ENCODE assay signal across 1 cellular context in the genomic region with DNA sequence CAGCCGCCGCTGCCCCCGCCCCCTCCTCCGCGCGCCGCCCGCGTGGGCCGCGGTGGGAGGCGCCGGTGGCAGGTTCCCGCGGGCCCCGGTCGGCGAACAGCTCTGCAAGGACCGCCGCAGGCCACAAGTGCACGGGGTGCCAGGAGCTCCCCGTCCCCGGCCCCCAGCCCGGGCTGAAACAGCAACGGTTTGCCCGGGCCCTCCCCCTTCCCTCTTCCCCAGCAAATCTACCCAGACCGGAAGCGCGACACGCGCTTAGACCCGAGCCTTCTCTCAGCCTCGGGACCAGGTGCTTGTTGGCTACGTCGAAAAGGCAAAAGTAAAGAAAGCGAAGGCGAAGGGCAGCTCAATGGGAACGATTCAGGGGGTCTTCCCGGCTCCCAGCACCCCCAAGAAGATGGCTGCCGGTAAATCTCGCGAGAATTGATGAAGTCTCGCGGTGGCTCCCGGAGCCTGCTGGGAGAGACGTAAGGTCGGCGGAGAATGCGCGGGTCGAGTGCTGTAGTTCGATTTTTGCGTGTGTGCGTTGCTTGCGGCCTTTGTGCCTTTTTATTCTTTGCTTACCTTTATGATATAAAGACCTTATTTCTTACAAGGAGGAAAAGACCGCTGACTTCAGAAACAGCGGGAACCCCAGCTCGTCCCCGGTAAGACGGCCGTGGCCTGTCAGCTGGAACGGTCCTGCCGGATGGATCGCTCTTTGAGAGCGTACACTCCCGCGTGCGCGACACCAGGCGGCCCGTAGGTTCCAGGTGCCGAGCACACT.
TF ChIP-seq lines count a peak whose summit lies in the region.

A gene with protein sequence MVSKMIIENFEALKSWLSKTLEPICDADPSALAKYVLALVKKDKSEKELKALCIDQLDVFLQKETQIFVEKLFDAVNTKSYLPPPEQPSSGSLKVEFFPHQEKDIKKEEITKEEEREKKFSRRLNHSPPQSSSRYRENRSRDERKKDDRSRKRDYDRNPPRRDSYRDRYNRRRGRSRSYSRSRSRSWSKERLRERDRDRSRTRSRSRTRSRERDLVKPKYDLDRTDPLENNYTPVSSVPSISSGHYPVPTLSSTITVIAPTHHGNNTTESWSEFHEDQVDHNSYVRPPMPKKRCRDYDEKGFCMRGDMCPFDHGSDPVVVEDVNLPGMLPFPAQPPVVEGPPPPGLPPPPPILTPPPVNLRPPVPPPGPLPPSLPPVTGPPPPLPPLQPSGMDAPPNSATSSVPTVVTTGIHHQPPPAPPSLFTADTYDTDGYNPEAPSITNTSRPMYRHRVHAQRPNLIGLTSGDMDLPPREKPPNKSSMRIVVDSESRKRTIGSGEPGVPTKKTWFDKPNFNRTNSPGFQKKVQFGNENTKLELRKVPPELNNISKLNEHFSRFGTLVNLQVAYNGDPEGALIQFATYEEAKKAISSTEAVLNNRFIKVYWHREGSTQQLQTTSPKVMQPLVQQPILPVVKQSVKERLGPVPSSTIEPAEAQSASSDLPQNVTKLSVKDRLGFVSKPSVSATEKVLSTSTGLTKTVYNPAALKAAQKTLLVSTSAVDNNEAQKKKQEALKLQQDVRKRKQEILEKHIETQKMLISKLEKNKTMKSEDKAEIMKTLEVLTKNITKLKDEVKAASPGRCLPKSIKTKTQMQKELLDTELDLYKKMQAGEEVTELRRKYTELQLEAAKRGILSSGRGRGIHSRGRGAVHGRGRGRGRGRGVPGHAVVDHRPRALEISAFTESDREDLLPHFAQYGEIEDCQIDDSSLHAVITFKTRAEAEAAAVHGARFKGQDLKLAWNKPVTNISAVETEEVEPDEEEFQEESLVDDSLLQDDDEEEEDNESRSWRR (minus strand): TSS at position 425 of the 766 bp plus-strand sequence. CDS start 481 bp downstream, outside the sequence.

TF ChIP-seq in K562, 482 proteins besides CTCF, POLR2A, EP300 and RAD21 (continued from another document and continues in another):
- TF ChIP-seq E2F6 (IDR thresholded peaks at IDR 0.05; ENCODE audit: borderline replicate concordance in 1 of 2, extremely low read depth in 1 of 2, insufficient read depth in 1 of 2, insufficient read length in 1 of 2, low read depth in 1 of 2, low read length in 1 of 2, poor library complexity in 1 of 2, severe bottlenecking in 1 of 2) (peak; percentile 62 to 75), ZNF143 (CRISPR knock-in tag; IDR thresholded peaks at IDR 0.05) (peak; percentile 57; the same call in 1 of the 2 replicates), CC2D1A (IDR thresholded peaks at IDR 0.05) (0 out of 2 replicates have a peak, but pooled peaks have one; percentile 24), SAFB (IDR thresholded peaks at IDR 0.05; ENCODE audit: borderline replicate concordance, low read depth, low read length) (no peak), KLF1 (tag; IDR thresholded peaks at IDR 0.05) (no peak), ZNF699 (CRISPR knock-in tag; IDR thresholded peaks at IDR 0.05; ENCODE audit: insufficient replicate concordance) (no peak), ZNF518B (CRISPR knock-in tag; IDR thresholded peaks at IDR 0.05) (no peak), PHB2 (IDR thresholded peaks at IDR 0.05; ENCODE audit: low read depth) (no peak), POLR2H (tag; IDR thresholded peaks at IDR 0.05; ENCODE audit: low read depth) (peak; percentile 80), HDAC3 (IDR thresholded peaks at IDR 0.05; ENCODE audit: borderline replicate concordance, partially characterized antibody) (peak; percentile 71), ZNF785 (CRISPR knock-in tag; IDR thresholded peaks at IDR 0.05) (no peak), STAT5B (CRISPR knock-in tag; IDR thresholded peaks at IDR 0.05) (no peak), ZNF184 (CRISPR knock-in tag; IDR thresholded peaks at IDR 0.05) (no peak), BRF1 (IDR thresholded peaks at IDR 0.05; ENCODE audit: borderline replicate concordance, extremely low read depth, insufficient read length) (no peak), GATA2 (CRISPR knock-in tag; IDR thresholded peaks at IDR 0.05) (no peak), ZNF586 (CRISPR knock-in tag; conservative IDR thresholded peaks at IDR 0.05) (no peak), NONO (IDR thresholded peaks at IDR 0.05; ENCODE audit: low read depth in 2 of 2, low read length in 1 of 2) (no peak), GATAD2A (IDR thresholded peaks at IDR 0.05) (no peak), KDM1A (IDR thresholded peaks at IDR 0.05) (no peak), NELFE (IDR thresholded peaks at IDR 0.05; ENCODE audit: insufficient read depth, insufficient read length) (no peak), ARHGAP35 (IDR thresholded peaks at IDR 0.05; ENCODE audit: partially characterized antibody) (peak; percentile 92), ZNF12 (CRISPR knock-in tag; IDR thresholded peaks at IDR 0.05) (no peak), MBD1 (CRISPR knock-in tag; IDR thresholded peaks at IDR 0.05) (no peak), JUN (IDR thresholded peaks at IDR 0.05; ENCODE audit: borderline replicate concordance, low read depth, low read length) (no peak), JUN (CRISPR knock-in tag; IDR thresholded peaks at IDR 0.05; ENCODE audit: borderline replicate concordance) (no peak), SREBF1 (IDR thresholded peaks at IDR 0.05; ENCODE audit: borderline replicate concordance, low read depth, low read length) (no peak), ZNF165 (CRISPR knock-in tag; IDR thresholded peaks at IDR 0.05; ENCODE audit: borderline replicate concordance) (no peak), ZNF311 (CRISPR knock-in tag; IDR thresholded peaks at IDR 0.05) (no peak), HIVEP1 (CRISPR knock-in tag; IDR thresholded peaks at IDR 0.05) (no peak), KDM5B (IDR thresholded peaks at IDR 0.05; ENCODE audit: insufficient replicate concordance, low read depth, low read length) (peak; percentile 71), RHOXF2B (CRISPR knock-in tag; conservative IDR thresholded peaks at IDR 0.05) (no peak), ZNF717 (CRISPR knock-in tag; IDR thresholded peaks at IDR 0.05) (no peak), REST (CRISPR knock-in tag; IDR thresholded peaks at IDR 0.05; ENCODE audit: low read depth) (no peak), ZKSCAN8 (CRISPR knock-in tag; IDR thresholded peaks at IDR 0.05) (no peak), KHSRP (IDR thresholded peaks at IDR 0.05) (no peak)
- TF ChIP-seq, protein P1, sequence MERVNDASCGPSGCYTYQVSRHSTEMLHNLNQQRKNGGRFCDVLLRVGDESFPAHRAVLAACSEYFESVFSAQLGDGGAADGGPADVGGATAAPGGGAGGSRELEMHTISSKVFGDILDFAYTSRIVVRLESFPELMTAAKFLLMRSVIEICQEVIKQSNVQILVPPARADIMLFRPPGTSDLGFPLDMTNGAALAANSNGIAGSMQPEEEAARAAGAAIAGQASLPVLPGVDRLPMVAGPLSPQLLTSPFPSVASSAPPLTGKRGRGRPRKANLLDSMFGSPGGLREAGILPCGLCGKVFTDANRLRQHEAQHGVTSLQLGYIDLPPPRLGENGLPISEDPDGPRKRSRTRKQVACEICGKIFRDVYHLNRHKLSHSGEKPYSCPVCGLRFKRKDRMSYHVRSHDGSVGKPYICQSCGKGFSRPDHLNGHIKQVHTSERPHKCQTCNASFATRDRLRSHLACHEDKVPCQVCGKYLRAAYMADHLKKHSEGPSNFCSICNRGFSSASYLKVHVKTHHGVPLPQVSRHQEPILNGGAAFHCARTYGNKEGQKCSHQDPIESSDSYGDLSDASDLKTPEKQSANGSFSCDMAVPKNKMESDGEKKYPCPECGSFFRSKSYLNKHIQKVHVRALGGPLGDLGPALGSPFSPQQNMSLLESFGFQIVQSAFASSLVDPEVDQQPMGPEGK (CRISPR knock-in tag; IDR thresholded peaks at IDR 0.05; ENCODE audit: borderline replicate concordance), result no peak
- TF ChIP-seq, protein P2, sequence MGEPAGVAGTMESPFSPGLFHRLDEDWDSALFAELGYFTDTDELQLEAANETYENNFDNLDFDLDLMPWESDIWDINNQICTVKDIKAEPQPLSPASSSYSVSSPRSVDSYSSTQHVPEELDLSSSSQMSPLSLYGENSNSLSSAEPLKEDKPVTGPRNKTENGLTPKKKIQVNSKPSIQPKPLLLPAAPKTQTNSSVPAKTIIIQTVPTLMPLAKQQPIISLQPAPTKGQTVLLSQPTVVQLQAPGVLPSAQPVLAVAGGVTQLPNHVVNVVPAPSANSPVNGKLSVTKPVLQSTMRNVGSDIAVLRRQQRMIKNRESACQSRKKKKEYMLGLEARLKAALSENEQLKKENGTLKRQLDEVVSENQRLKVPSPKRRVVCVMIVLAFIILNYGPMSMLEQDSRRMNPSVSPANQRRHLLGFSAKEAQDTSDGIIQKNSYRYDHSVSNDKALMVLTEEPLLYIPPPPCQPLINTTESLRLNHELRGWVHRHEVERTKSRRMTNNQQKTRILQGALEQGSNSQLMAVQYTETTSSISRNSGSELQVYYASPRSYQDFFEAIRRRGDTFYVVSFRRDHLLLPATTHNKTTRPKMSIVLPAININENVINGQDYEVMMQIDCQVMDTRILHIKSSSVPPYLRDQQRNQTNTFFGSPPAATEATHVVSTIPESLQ (CRISPR knock-in tag; IDR thresholded peaks at IDR 0.05), result no peak; the same call in 1 of the 2 replicates
- TF ChIP-seq, protein P3, sequence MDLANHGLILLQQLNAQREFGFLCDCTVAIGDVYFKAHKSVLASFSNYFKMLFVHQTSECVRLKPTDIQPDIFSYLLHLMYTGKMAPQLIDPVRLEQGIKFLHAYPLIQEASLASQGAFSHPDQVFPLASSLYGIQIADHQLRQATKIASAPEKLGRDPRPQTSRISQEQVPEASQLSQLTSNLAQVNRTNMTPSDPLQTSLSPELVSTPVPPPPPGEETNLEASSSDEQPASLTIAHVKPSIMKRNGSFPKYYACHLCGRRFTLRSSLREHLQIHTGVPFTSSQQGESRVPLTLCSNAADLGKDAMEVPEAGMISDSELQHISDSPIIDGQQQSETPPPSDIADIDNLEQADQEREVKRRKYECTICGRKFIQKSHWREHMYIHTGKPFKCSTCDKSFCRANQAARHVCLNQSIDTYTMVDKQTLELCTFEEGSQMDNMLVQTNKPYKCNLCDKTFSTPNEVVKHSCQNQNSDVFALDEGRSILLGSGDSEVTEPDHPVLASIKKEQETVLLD (IDR thresholded peaks at IDR 0.05), result peak; percentile 34; the same call in 1 of the 2 replicates
- TF ChIP-seq, protein P4, sequence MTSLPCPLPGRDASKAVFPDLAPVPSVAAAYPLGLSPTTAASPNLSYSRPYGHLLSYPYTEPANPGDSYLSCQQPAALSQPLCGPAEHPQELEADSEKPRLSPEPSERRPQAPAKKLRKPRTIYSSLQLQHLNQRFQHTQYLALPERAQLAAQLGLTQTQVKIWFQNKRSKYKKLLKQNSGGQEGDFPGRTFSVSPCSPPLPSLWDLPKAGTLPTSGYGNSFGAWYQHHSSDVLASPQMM (CRISPR knock-in tag; IDR thresholded peaks at IDR 0.05), result no peak
